13 cellular contexts compared by ENCODE assay signal in genomic region chr7:73770860-73771665, GRCh38. TPM values are rescaled to one million over a fixed set of nuclear protein-coding genes. Genes with fewer than 3 reads are reported as not detected.
A peak's percentile ranks its signal among the peaks of the same experiment; 100 is the strongest.
DNase-seq lines count a peak whose midpoint lies in the region; ATAC-seq and TF ChIP-seq lines count a peak whose summit lies in the region.
"Had no signal": no experiment of that assay in that cellular context is flagged by ENCODE, and none has a peak within 500 bp of the region (broad histone marks: within the 10 kb centered on the region; RNA-seq: fewer than 3 reads in every experiment).

No MANE protein-coding gene starts in this region.

- H3K9me3 ChIP-seq in T-helper 17 cell (ENCODE audit: control insufficient read depth, low read length, poor library complexity, severe bottlenecking): no peaks in the 10 kb centered on the region
- H3K9me3 ChIP-seq in spleen: no peaks in the 10 kb centered on the region
- H3K9me3 ChIP-seq: esophagus muscularis mucosa, left ventricle myocardium inferior had no signal

- no peak for TF ChIP-seq POLR2A in spleen (IDR thresholded peaks at IDR 0.05)

- intact Hi-C loops in spleen (cut with DNase I; ENCODE audit: low total_unique reads): no loop called here

- H3K4me1 ChIP-seq in GM23338 (ENCODE audit: insufficient read depth) (peaks cover 5% of the 10 kb centered on the region; the same call in 1 of the 2 replicates), spleen (peaks cover 0 to 25% (median 18%) of the 10 kb centered on the region in 6 donors)

- H3K79me2 ChIP-seq in GM23338 (replicated peaks; ENCODE audit: insufficient read depth): no peaks in the 10 kb centered on the region

- TF ChIP-seq CTCF in GM23338 (conservative IDR thresholded peaks at IDR 0.05; ENCODE audit: low read depth in 2 of 2): no peak
- no peak for TF ChIP-seq CTCF in spleen (IDR thresholded peaks at IDR 0.05 in 8 of 11, conservative IDR thresholded peaks at IDR 0.05 in 3 of 11)

- no peaks in the 10 kb centered on the region for H3K36me3 ChIP-seq in GM23338 (ENCODE audit: insufficient read depth)
- no peaks in the 10 kb centered on the region for H3K36me3 ChIP-seq in spleen
- H3K36me3 ChIP-seq: esophagus muscularis mucosa, left ventricle myocardium inferior had no signal

- WGBS in spleen, 5 donors: 60 to 64% (median 62%) methylated on average over 17 of the region's 17 CpGs

- DNase-seq in GM23338 (ENCODE audit: low spot score) (no peak), T-helper 17 cell (no peak), iPS-NIHi7 (ENCODE audit: extremely low spot score) (peak; percentile 67), spleen (no peak), UCSD-AML1 (lab: John Stamatoyannopoulos, UW; ENCODE audit: unreplicated experiment) (no peak), SHP77 treated with DMSO at 0.1 percent for 48 hours (lab: John Stamatoyannopoulos, UW) (no peak)
- no peak for DNase-seq in activated CD4-positive, CD25-positive, alpha-beta regulatory T cell treated with anti-CD3 and anti-CD28 coated beads, Interleukin-2, amount 50 U/mL, for 72 hours
- DNase-seq: left ventricle myocardium inferior; stimulated activated naive CD4-positive, alpha-beta T cell treated with Interleukin-2 at 50 U/mL for 16 hours had no signal

- no peaks in the 10 kb centered on the region; the same call in 2 of the 3 replicates for H3K9me3 Mint-ChIP-seq in GM23338

- H4K20me1 ChIP-seq in GM23338 (replicated peaks; ENCODE audit: insufficient read depth): no peaks in the 10 kb centered on the region

- no peaks in the 10 kb centered on the region for H3F3A ChIP-seq in GM23338 (replicated peaks; ENCODE audit: low read depth)

- H3K27me3 Mint-ChIP-seq in GM23338 (ENCODE audit: insufficient read depth, low read depth, poor library complexity) (peaks cover 12% of the 10 kb centered on the region), T-helper 17 cell (peaks cover 62% of the 10 kb centered on the region)

- H3K4me3 Mint-ChIP-seq in GM23338: peak overlapping the region; percentile 81
- peak overlapping the region; percentile 76 for H3K4me3 Mint-ChIP-seq in T-helper 17 cell
- H3K4me3 Mint-ChIP-seq: activated CD4-positive, alpha-beta T cell treated with anti-CD3 and anti-CD28 coated beads for 36 hours had no signal

- H3K27ac ChIP-seq in GM23338 (ENCODE audit: low read depth) (peak overlapping the region; percentile 80), spleen (no peak overlapping the region)
- H3K27ac ChIP-seq: esophagus muscularis mucosa, GM23248, left ventricle myocardium inferior had no signal

- peak; percentile 28 for ATAC-seq in GM23338
- no peak for ATAC-seq in T-helper 17 cell
- ATAC-seq in HG03354 (IDR thresholded peaks at IDR 0.05; ENCODE audit: poor library complexity, severe bottlenecking, unreplicated experiment): no peak

- peak overlapping the region; percentile 80 for H3K4me3 ChIP-seq in GM23338
- H3K4me3 ChIP-seq in spleen: peak overlapping the region in 7 of 8 donors; percentile 9 to 64 (median 24)

- H3K4me1 Mint-ChIP-seq in GM23338: peaks cover 5% of the 10 kb centered on the region; the same call in 2 of the 3 replicates
- H3K4me1 Mint-ChIP-seq in T-helper 17 cell: peaks cover 8% of the 10 kb centered on the region

- H3K36me3 Mint-ChIP-seq in GM23338 (ENCODE audit: low read depth) (0 out of 3 replicates have a peak, but pooled peaks cover 5% of the 10 kb centered on the region), T-helper 17 cell (ENCODE audit: low read depth) (peaks cover 3% of the 10 kb centered on the region)

- H3K27me3 ChIP-seq in GM23338 (ENCODE audit: insufficient read depth) (peaks cover 17% of the 10 kb centered on the region), spleen (replicated peaks in 1 of 7) (peaks cover 3 to 65% (median 33%) of the 10 kb centered on the region in 7 donors)

- H3K9me2 ChIP-seq in GM23338 (ENCODE audit: insufficient read depth): peaks cover 8% of the 10 kb centered on the region; the same call in 1 of the 2 replicates

- peak overlapping the region; percentile 85 for H3K27ac Mint-ChIP-seq in GM23338
- no peak overlapping the region for H3K27ac Mint-ChIP-seq in T-helper 17 cell
- H3K27ac Mint-ChIP-seq: activated CD4-positive, alpha-beta T cell treated with anti-CD3 and anti-CD28 coated beads for 36 hours had no signal

- peak overlapping the region; percentile 91 for H2AFZ ChIP-seq in GM23338
- H2AFZ ChIP-seq: GM23248 had no signal

- H3K4me2 ChIP-seq in GM23338: peak overlapping the region; percentile 84

TF ChIP-seq in GM23338, 12 proteins besides CTCF, POLR2A, EP300 and RAD21 (continues in another document):
- TF ChIP-seq ZNF462 (CRISPR knock-in tag; IDR thresholded peaks at IDR 0.05) (no peak), CREB1 (CRISPR knock-in tag; IDR thresholded peaks at IDR 0.05; ENCODE audit: low read depth) (no peak), NANOG (IDR thresholded peaks at IDR 0.05; ENCODE audit: borderline replicate concordance) (no peak), STAT1 (IDR thresholded peaks at IDR 0.05; ENCODE audit: unreplicated experiment) (no peak), ZNF114 (CRISPR knock-in tag; IDR thresholded peaks at IDR 0.05) (no peak)

RNA-seq across cellular contexts. Expression of gene CLDN3, which starts 1.0 kb away (rescaled TPM):
- 24.1 and 27.7 TPM in 2 replicates for total RNA-seq in GM23338 (2014; rRNA removed; shearing (Covaris generic))
- 20.1 and 21.4 TPM in 2 replicates for polyA plus RNA-seq in GM23338 (2016; fragmentation: Nextera tagmentation; extraction: Ambion mirVana)
- total RNA-seq in T-helper 17 cell: not detected
- not detected for total RNA-seq in spleen
- polyA plus RNA-seq in spleen: under 1 TPM; 0.13 to 0.26 (median 0.26) TPM
- total RNA-seq: activated CD4-positive, alpha-beta T cell treated with anti-CD3 and anti-CD28 coated beads for 36 hours; GM23248; left ventricle myocardium inferior had no signal
- polyA plus RNA-seq: GM23248 had no signal

RNA-seq across cellular contexts. Expression of gene ABHD11, which starts 32.5 kb away (rescaled TPM):
- total RNA-seq in GM23338 (2014; rRNA removed; shearing (Covaris generic)): 16.3 and 24.6 TPM in 2 replicates
- polyA plus RNA-seq in GM23338 (2016; fragmentation: Nextera tagmentation; extraction: Ambion mirVana): 18.0 and 18.7 TPM in 2 replicates
- total RNA-seq in T-helper 17 cell: 10 to 100 TPM; 14.0 to 15.1 TPM
- total RNA-seq in spleen: 10 to 100 TPM; 11.4 to 26.0 (median 20.6) TPM
- 10 to 100 TPM; 13.3 to 17.6 (median 16.3) TPM for polyA plus RNA-seq in spleen

RNA-seq across cellular contexts. Expression of gene STX1A, which starts 51.6 kb away (rescaled TPM):
- 9.4 and 19.8 TPM in 2 replicates for total RNA-seq in GM23338 (2014; rRNA removed; shearing (Covaris generic))
- polyA plus RNA-seq in GM23338 (2016; fragmentation: Nextera tagmentation; extraction: Ambion mirVana) (9.1 and 11.7 TPM in 2 replicates), spleen (1 to 10 TPM; 1.3 to 3.1 (median 1.8) TPM)
- total RNA-seq in T-helper 17 cell (10 to 100 TPM; 18.4 to 21.2 TPM), spleen (1 to 10 TPM; 4.2 to 7.8 (median 5.6) TPM)

RNA-seq across cellular contexts. Expression of gene CLDN4, which starts 59.7 kb away (rescaled TPM):
- total RNA-seq in GM23338 (2014; rRNA removed; shearing (Covaris generic)): 18.6 and 19.4 TPM in 2 replicates
- polyA plus RNA-seq in GM23338 (2016; fragmentation: Nextera tagmentation; extraction: Ambion mirVana) (11.6 and 16.5 TPM in 2 replicates), spleen (under 1 TPM; 0.33 to 0.77 (median 0.39) TPM)
- total RNA-seq in T-helper 17 cell (under 1 TPM; 0.17 to 0.23 TPM), spleen (1 to 10 TPM in 1 of 7 donors, under 1 TPM in 5, not detected in 1; 0.13 to 1.0 (median 0.24) TPM)
- total RNA-seq: GM23248 had no signal

Comparison
In these comparisons a context has a peak if more than half of its experiments do, and no peak if none do; other contexts are left out.
1. RNA of gene CLDN3, which starts 1.0 kb away (total RNA-seq): 24.1 to 27.7 TPM in GM23338; not detected in T-helper 17 cell and not detected in spleen; every median in the first group is over 10 times any median in the second.